ENCODE assay signal across 8 cellular contexts in genomic region chr11:126062679-126063509, GRCh38. TPM values are rescaled to one million over a fixed set of nuclear protein-coding genes. Genes with fewer than 3 reads are reported as not detected.
DNase-seq lines count a peak whose midpoint lies in the region; ATAC-seq and TF ChIP-seq lines count a peak whose summit lies in the region.

Gene CDON (minus strand): TSS chr11:126062866. CDS start chr11:126023476, 39,390 bp downstream.

- H3K27me3 Mint-ChIP-seq in activated naive CD4-positive, alpha-beta T cell treated with anti-CD3 and anti-CD28 coated beads for 36 hours (ENCODE audit: low read depth): peaks cover 17% of the 10 kb centered on the region

- peak in 1 of 2 donors; percentile 7 for TF ChIP-seq POLR2A in gastroesophageal sphincter (IDR thresholded peaks at IDR 0.05)

- 0% methylated on average over 2 to 4 of the region's 82 CpGs for WGBS in gastroesophageal sphincter (ENCODE audit: low coverage in 1 of 2), 2 donors

- H3K27me3 ChIP-seq in SJSA1 (replicated peaks): peaks cover 9% of the 10 kb centered on the region
- no peaks in the 10 kb centered on the region for H3K27me3 ChIP-seq in gastroesophageal sphincter

- no peak for TF ChIP-seq EP300 in gastroesophageal sphincter (IDR thresholded peaks at IDR 0.05)

- peak within 1 kb of the TSS; percentile 92 for H3K27ac Mint-ChIP-seq in activated naive CD4-positive, alpha-beta T cell treated with anti-CD3 and anti-CD28 coated beads for 36 hours

- peak; percentile 100 for DNase-seq in GM03348 (ENCODE audit: low spot score)
- DNase-seq in NAMALWA (ENCODE audit: low spot score): peak; percentile 91
- peak; percentile 77 to 83 for DNase-seq in SJSA1 (ENCODE audit: low read depth in 1 of 2, low spot score in 2 of 2)
- peak; percentile 92 for DNase-seq in activated naive CD4-positive, alpha-beta T cell treated with anti-CD3 and anti-CD28 coated beads for 36 hours
- peak; percentile 51 for DNase-seq in non-pigmented ciliary epithelial cell (ENCODE audit: low read depth)

- H3K36me3 ChIP-seq in SJSA1 (no peaks in the 10 kb centered on the region), gastroesophageal sphincter (no peaks in the 10 kb centered on the region)

- TF ChIP-seq CTCF in gastroesophageal sphincter (IDR thresholded peaks at IDR 0.05) (peak in 2 of 4 experiments; percentile 31 to 54), subcutaneous adipose tissue (IDR thresholded peaks at IDR 0.05; ENCODE audit: low read depth) (no peak)

- H3K4me1 ChIP-seq in SJSA1 (replicated peaks): no peaks in the 10 kb centered on the region
- H3K4me1 ChIP-seq in gastroesophageal sphincter: peaks cover 0 to 52% (median 0%) of the 10 kb centered on the region in 3 donors

- H3K4me1 Mint-ChIP-seq in activated naive CD4-positive, alpha-beta T cell treated with anti-CD3 and anti-CD28 coated beads for 36 hours (ENCODE audit: low read depth): peaks cover 5% of the 10 kb centered on the region

- H3K27ac ChIP-seq in SJSA1 (peak within 1 kb of the TSS; percentile 73; the same call in 1 of the 2 replicates), gastroesophageal sphincter (peak within 1 kb of the TSS; percentile 19 to 89 (median 88))

- H3K36me3 Mint-ChIP-seq in activated naive CD4-positive, alpha-beta T cell treated with anti-CD3 and anti-CD28 coated beads for 36 hours (ENCODE audit: low read depth): no peaks in the 10 kb centered on the region

- ATAC-seq in HG02571 (IDR thresholded peaks at IDR 0.05; ENCODE audit: unreplicated experiment) (peak; percentile 97), gastroesophageal sphincter (peak; percentile 98)

- CTCF ChIA-PET in activated naive CD4-positive, alpha-beta T cell treated with anti-CD3 and anti-CD28 coated beads for 36 hours (lab: Charles Lee): interaction anchor here (1.2 to 1.3 kb wide), 2 partner anchors 21 to 140 kb away, joined by 3 read pairs; no protein-coding TSS in a partner anchor

- no peaks in the 10 kb centered on the region for H3K9me3 Mint-ChIP-seq in activated naive CD4-positive, alpha-beta T cell treated with anti-CD3 and anti-CD28 coated beads for 36 hours

- H3K4me3 Mint-ChIP-seq in activated naive CD4-positive, alpha-beta T cell treated with anti-CD3 and anti-CD28 coated beads for 36 hours: peak within 1 kb of the TSS; percentile 77

- H3K9me3 ChIP-seq in SJSA1 (replicated peaks) (no peaks in the 10 kb centered on the region), gastroesophageal sphincter (no peaks in the 10 kb centered on the region)

- H3K4me3 ChIP-seq in SJSA1: peak within 1 kb of the TSS; percentile 46
- peak within 1 kb of the TSS; percentile 80 to 100 for H3K4me3 ChIP-seq in gastroesophageal sphincter

- intact Hi-C loops in activated naive CD4-positive, alpha-beta T cell treated with anti-CD3 and anti-CD28 coated beads for 36 hours (cut with micrococcal nuclease): loop anchor here (1.0 to 5.0 kb wide), 10 partner anchors 21 to 951 kb away; partner anchors contain the start of genes DCPS, FAM118B, FOXRED1 and HYLS1

RNA-seq across cellular contexts. Expression of gene CDON, which starts in this region (rescaled TPM):
- total RNA-seq in SJSA1 (2014; rRNA removed; shearing (Covaris generic)): 1.3 and 2.8 TPM in 2 replicates
- 1 to 10 TPM; 2.6 to 3.5 TPM for total RNA-seq in activated naive CD4-positive, alpha-beta T cell treated with anti-CD3 and anti-CD28 coated beads for 36 hours
- 10 to 100 TPM; 14.2 to 40.9 (median 29.1) TPM for total RNA-seq in gastroesophageal sphincter
- total RNA-seq in subcutaneous adipose tissue: 10 to 100 TPM; 16.7 to 30.0 (median 20.3) TPM

Comparison
In these comparisons a context has a peak if more than half of its experiments do, and no peak if none do; other contexts are left out.
1. Peak in every context shown above with its lines: DNase-seq, ATAC-seq, H3K4me3 ChIP-seq and H3K27ac ChIP-seq.